ENCODE assay signal across 8 cellular contexts in genomic region chr17:3888343-3889171, GRCh38. TPM values are rescaled to one million over a fixed set of nuclear protein-coding genes. Genes with fewer than 3 reads are reported as not detected.
DNase-seq lines count a peak whose midpoint lies in the region; ATAC-seq, FAIRE-seq and TF ChIP-seq lines count a peak whose summit lies in the region.

No MANE protein-coding gene starts in this region.

- no peak overlapping the region for H3K4me3 ChIP-seq in astrocyte of the cerebellum (ENCODE audit: low read depth, low read length)
- H3K4me3 ChIP-seq in testis: no peak overlapping the region

- H3K9me3 ChIP-seq in KOPT-K1 (ENCODE audit: insufficient read depth, low read length, poor library complexity, severe bottlenecking): no peaks in the 10 kb centered on the region
- no peaks in the 10 kb centered on the region for H3K9me3 ChIP-seq in testis

- ATAC-seq in activated CD8-positive, alpha-beta memory T cell treated with anti-CD3 and anti-CD28 coated beads, Interleukin-2, amount 10 ng/mL, durations not matched to agents 7 days and 5 days: no peak
- no peak for ATAC-seq in HG03571 (IDR thresholded peaks at IDR 0.05; ENCODE audit: unreplicated experiment)

- H3K36me3 ChIP-seq in KOPT-K1 (ENCODE audit: insufficient read depth, low read length): no peaks in the 10 kb centered on the region
- no peaks in the 10 kb centered on the region for H3K36me3 ChIP-seq in testis (ENCODE audit: low read depth, missing control alignments)

- no peak for FAIRE-seq in GM12892 (lab: Jason Lieb, UNC)

- H3K9me3 Mint-ChIP-seq in activated CD8-positive, alpha-beta memory T cell treated with anti-CD3 and anti-CD28 coated beads, Interleukin-2, amount 10 ng/mL, durations not matched to agents 7 days and 5 days (ENCODE audit: low read depth): no peaks in the 10 kb centered on the region

- no peak overlapping the region for H3K27ac Mint-ChIP-seq in activated CD8-positive, alpha-beta memory T cell treated with anti-CD3 and anti-CD28 coated beads, Interleukin-2, amount 10 ng/mL, durations not matched to agents 7 days and 5 days

- peaks cover 34% of the 10 kb centered on the region for H3K4me1 ChIP-seq in testis

- H3K4me3 Mint-ChIP-seq in activated CD8-positive, alpha-beta memory T cell treated with anti-CD3 and anti-CD28 coated beads, Interleukin-2, amount 10 ng/mL, durations not matched to agents 7 days and 5 days: no peak overlapping the region

- in situ Hi-C loops in astrocyte of the cerebellum (cut with HindIII; ENCODE audit: low sequenced_read_pairs): no loop called here

- H3K36me3 Mint-ChIP-seq in activated CD8-positive, alpha-beta memory T cell treated with anti-CD3 and anti-CD28 coated beads, Interleukin-2, amount 10 ng/mL, durations not matched to agents 7 days and 5 days: no peaks in the 10 kb centered on the region

- intact Hi-C loops in testis (cut with DNase I; ENCODE audit: low total_unique reads): no loop called here

- peak; percentile 95 for DNase-seq in AG08395 (ENCODE audit: low spot score)
- DNase-seq in astrocyte of the cerebellum (ENCODE audit: low read depth): peak; percentile 60
- DNase-seq in iris pigment epithelial cell (ENCODE audit: low read depth): peak; percentile 96
- DNase-seq in testis: peak; percentile 87
- no peak for DNase-seq in activated CD8-positive, alpha-beta memory T cell treated with anti-CD3 and anti-CD28 coated beads, Interleukin-2, amount 10 ng/mL, durations not matched to agents 7 days and 5 days
- no peak for DNase-seq in GM12892 (ENCODE audit: insufficient read length)

- peaks cover 7% of the 10 kb centered on the region for H3K27me3 Mint-ChIP-seq in activated CD8-positive, alpha-beta memory T cell treated with anti-CD3 and anti-CD28 coated beads, Interleukin-2, amount 10 ng/mL, durations not matched to agents 7 days and 5 days

- WGBS in testis, 2 donors: 68 to 76% methylated on average over 12 to 49 of the region's 50 CpGs

- no peak for TF ChIP-seq POLR2A in testis (IDR thresholded peaks at IDR 0.05)
- TF ChIP-seq POLR2A in GM12892 (IDR thresholded peaks at IDR 0.05; ENCODE audit: low read depth, low read length): no peak

- H3K27me3 ChIP-seq in testis: no peaks in the 10 kb centered on the region

- CTCF ChIA-PET in activated CD8-positive, alpha-beta memory T cell treated with anti-CD3 and anti-CD28 coated beads, Interleukin-2, amount 10 ng/mL, durations not matched to agents 7 days and 5 days (lab: Charles Lee): interaction anchor here (1.0 kb wide), 2 partner anchors 25 to 32 kb away, joined by 3 to 4 read pairs; no protein-coding TSS in a partner anchor

- TF ChIP-seq CTCF in astrocyte of the cerebellum (IDR thresholded peaks at IDR 0.05; ENCODE audit: low read depth, low read length, missing control alignments) (no peak), testis (IDR thresholded peaks at IDR 0.05) (no peak)

- H3K27ac ChIP-seq in KOPT-K1 (ENCODE audit: low read depth, low read length, poor library complexity, severe bottlenecking): peak overlapping the region; percentile 37
- peak overlapping the region; percentile 31 to 86 for H3K27ac ChIP-seq in testis

- peaks cover 29% of the 10 kb centered on the region for H3K4me1 Mint-ChIP-seq in activated CD8-positive, alpha-beta memory T cell treated with anti-CD3 and anti-CD28 coated beads, Interleukin-2, amount 10 ng/mL, durations not matched to agents 7 days and 5 days

RNA-seq across cellular contexts. Expression of gene CAMKK1, which starts 4.3 kb away (rescaled TPM):
- total RNA-seq in testis: 10 to 100 TPM; 19.7 to 21.6 TPM
- 18.5 TPM for polyA plus RNA-seq in testis (ENCODE audit: insufficient read depth, low read depth, low replicate concordance)
- total RNA-seq in activated CD8-positive, alpha-beta memory T cell treated with anti-CD3 and anti-CD28 coated beads, Interleukin-2, amount 10 ng/mL, durations not matched to agents 7 days and 5 days: 1 to 10 TPM; 1.8 TPM
- polyA plus RNA-seq in GM12892 (2012; ENCODE audit: missing spikeins): 1.5 TPM

RNA-seq across cellular contexts. Expression of gene P2RX1, which starts 27.7 kb away (rescaled TPM):
- 10 to 100 TPM in 1 of 2 donors, 1 to 10 TPM in 1; 5.0 to 15.2 TPM for total RNA-seq in testis
- polyA plus RNA-seq in testis (ENCODE audit: insufficient read depth, low read depth, low replicate concordance): 2.5 TPM
- total RNA-seq in activated CD8-positive, alpha-beta memory T cell treated with anti-CD3 and anti-CD28 coated beads, Interleukin-2, amount 10 ng/mL, durations not matched to agents 7 days and 5 days: under 1 TPM; 0.58 to 0.61 TPM
- 0.87 TPM for polyA plus RNA-seq in GM12892 (2012; ENCODE audit: missing spikeins)

RNA-seq across cellular contexts. Expression of gene NCBP3, which starts 42.5 kb away (rescaled TPM):
- 10 to 100 TPM; 37.2 to 37.7 TPM for total RNA-seq in testis
- 61.6 TPM for polyA plus RNA-seq in testis (ENCODE audit: insufficient read depth, low read depth, low replicate concordance)
- total RNA-seq in activated CD8-positive, alpha-beta memory T cell treated with anti-CD3 and anti-CD28 coated beads, Interleukin-2, amount 10 ng/mL, durations not matched to agents 7 days and 5 days: 10 to 100 TPM; 46.3 to 48.7 TPM
- polyA plus RNA-seq in GM12892 (2012; ENCODE audit: missing spikeins): 21.0 TPM

Comparison
In these comparisons a context has a peak if more than half of its experiments do, and no peak if none do; other contexts are left out.
1. DNase-seq: peak in AG08395 (single experiment), astrocyte of the cerebellum (single experiment), iris pigment epithelial cell (single experiment) and testis (single experiment); none in activated CD8-positive, alpha-beta memory T cell treated with anti-CD3 and anti-CD28 coated beads, Interleukin-2, amount 10 ng/mL, durations not matched to agents 7 days and 5 days (single experiment) and GM12892 (single experiment).
2. RNA of gene CAMKK1, which starts 4.3 kb away (total RNA-seq): 19.7 to 21.6 TPM in testis; 1.8 TPM in activated CD8-positive, alpha-beta memory T cell treated with anti-CD3 and anti-CD28 coated beads, Interleukin-2, amount 10 ng/mL, durations not matched to agents 7 days and 5 days; every median in the first group is over 4 times any median in the second.